ENCODE assay signal across 1 cellular context in genomic region chr1:3261969-3262579, GRCh38.
A peak's percentile ranks its signal among the peaks of the same experiment; 100 is the strongest.
TF ChIP-seq lines count a peak whose summit lies in the region.

No MANE protein-coding gene starts in this region.

TF ChIP-seq in HepG2, 621 proteins besides CTCF, POLR2A, EP300 and RAD21 (continued from another document):
- no peak for TF ChIP-seq ZNF574 (CRISPR knock-in tag; IDR thresholded peaks at IDR 0.05)
- no peak for TF ChIP-seq AKAP8 (CRISPR knock-in tag; IDR thresholded peaks at IDR 0.05)
- TF ChIP-seq ZMAT3 (CRISPR knock-in tag; conservative IDR thresholded peaks at IDR 0.05) = no peak
- 0 out of 2 replicates have a peak, but pooled peaks have one; percentile 11 for TF ChIP-seq ZZZ3 (CRISPR knock-in tag; IDR thresholded peaks at IDR 0.05; ENCODE audit: borderline replicate concordance)
- TF ChIP-seq MAZ (IDR thresholded peaks at IDR 0.05; ENCODE audit: borderline replicate concordance, low read depth, low read length) = no peak
- TF ChIP-seq MAZ (CRISPR knock-in tag; IDR thresholded peaks at IDR 0.05; ENCODE audit: low read depth) = no peak
- TF ChIP-seq, protein P1, sequence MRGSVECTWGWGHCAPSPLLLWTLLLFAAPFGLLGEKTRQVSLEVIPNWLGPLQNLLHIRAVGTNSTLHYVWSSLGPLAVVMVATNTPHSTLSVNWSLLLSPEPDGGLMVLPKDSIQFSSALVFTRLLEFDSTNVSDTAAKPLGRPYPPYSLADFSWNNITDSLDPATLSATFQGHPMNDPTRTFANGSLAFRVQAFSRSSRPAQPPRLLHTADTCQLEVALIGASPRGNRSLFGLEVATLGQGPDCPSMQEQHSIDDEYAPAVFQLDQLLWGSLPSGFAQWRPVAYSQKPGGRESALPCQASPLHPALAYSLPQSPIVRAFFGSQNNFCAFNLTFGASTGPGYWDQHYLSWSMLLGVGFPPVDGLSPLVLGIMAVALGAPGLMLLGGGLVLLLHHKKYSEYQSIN (CRISPR knock-in tag; IDR thresholded peaks at IDR 0.05; ENCODE audit: borderline replicate concordance) = no peak
- no peak for TF ChIP-seq CAMTA2 (CRISPR knock-in tag; IDR thresholded peaks at IDR 0.05; ENCODE audit: borderline replicate concordance)
- no peak for TF ChIP-seq TAF15 (IDR thresholded peaks at IDR 0.05; ENCODE audit: low read depth, low read length, poor library complexity, severe bottlenecking)
- peak; percentile 42 for TF ChIP-seq ZNF629 (CRISPR knock-in tag; conservative IDR thresholded peaks at IDR 0.05)
- TF ChIP-seq ZNF790 (CRISPR knock-in tag; IDR thresholded peaks at IDR 0.05; ENCODE audit: borderline replicate concordance) = no peak
- TF ChIP-seq ZMYM3 (CRISPR knock-in tag; IDR thresholded peaks at IDR 0.05) = peak; percentile 85
- no peak for TF ChIP-seq ZNF317 (CRISPR knock-in tag; IDR thresholded peaks at IDR 0.05)
- no peak for TF ChIP-seq FOXM1 (CRISPR knock-in tag; IDR thresholded peaks at IDR 0.05)
- TF ChIP-seq MIXL1 (CRISPR knock-in tag; IDR thresholded peaks at IDR 0.05) = no peak
- no peak for TF ChIP-seq ATF1 (CRISPR knock-in tag; IDR thresholded peaks at IDR 0.05)
- peak; percentile 97 for TF ChIP-seq ZNF768 (CRISPR knock-in tag; IDR thresholded peaks at IDR 0.05)
- TF ChIP-seq ZNF792 (CRISPR knock-in tag; IDR thresholded peaks at IDR 0.05) = no peak
- no peak for TF ChIP-seq HMG20B (CRISPR knock-in tag; conservative IDR thresholded peaks at IDR 0.05)
- no peak for TF ChIP-seq SP1 (IDR thresholded peaks at IDR 0.05)
- no peak for TF ChIP-seq SP1 (CRISPR knock-in tag; IDR thresholded peaks at IDR 0.05)
- TF ChIP-seq ZFP36 (IDR thresholded peaks at IDR 0.05; ENCODE audit: borderline replicate concordance, low read depth, low read length, partially characterized antibody) = peak; percentile 9
- TF ChIP-seq KDM3A (CRISPR knock-in tag; IDR thresholded peaks at IDR 0.05; ENCODE audit: low read depth) = no peak
TF ChIP-seq in HepG2: peak in this region for 5.
